ENCODE assay signal across 2 cellular contexts in genomic region chr20:59193325-59193724, GRCh38.
TF ChIP-seq lines count a peak whose summit lies in the region.

No MANE protein-coding gene starts in this region.

TF ChIP-seq in H1, 55 proteins besides CTCF, POLR2A, EP300 and RAD21:
- TF ChIP-seq, protein P1, sequence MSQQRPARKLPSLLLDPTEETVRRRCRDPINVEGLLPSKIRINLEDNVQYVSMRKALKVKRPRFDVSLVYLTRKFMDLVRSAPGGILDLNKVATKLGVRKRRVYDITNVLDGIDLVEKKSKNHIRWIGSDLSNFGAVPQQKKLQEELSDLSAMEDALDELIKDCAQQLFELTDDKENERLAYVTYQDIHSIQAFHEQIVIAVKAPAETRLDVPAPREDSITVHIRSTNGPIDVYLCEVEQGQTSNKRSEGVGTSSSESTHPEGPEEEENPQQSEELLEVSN (IDR thresholded peaks at IDR 0.05), result no peak
- no peak for TF ChIP-seq POLR2AphosphoS5 (IDR thresholded peaks at IDR 0.05; ENCODE audit: low read depth, low read length)
- no peak for TF ChIP-seq NRF1 (IDR thresholded peaks at IDR 0.05; ENCODE audit: low read depth, low read length)
- TF ChIP-seq RFX5 (IDR thresholded peaks at IDR 0.05; ENCODE audit: borderline replicate concordance, low read depth, low read length), result no peak
- no peak for TF ChIP-seq SP4 (IDR thresholded peaks at IDR 0.05; ENCODE audit: low read length)
- no peak for TF ChIP-seq EZH2 (IDR thresholded peaks at IDR 0.05; ENCODE audit: low read depth, low read length, severe bottlenecking)
- no peak for TF ChIP-seq HDAC6 (IDR thresholded peaks at IDR 0.05; ENCODE audit: low read depth, low read length)
- no peak for TF ChIP-seq FOSL1 (IDR thresholded peaks at IDR 0.05; ENCODE audit: insufficient read depth, low read depth, low read length)
- TF ChIP-seq GTF2F1 (IDR thresholded peaks at IDR 0.05; ENCODE audit: borderline replicate concordance, low read depth, low read length), result no peak
- no peak for TF ChIP-seq SUZ12 (IDR thresholded peaks at IDR 0.05; ENCODE audit: low read length)
- TF ChIP-seq SIX5 (IDR thresholded peaks at IDR 0.05; ENCODE audit: low read depth, low read length), result no peak
- no peak for TF ChIP-seq BCL11A (IDR thresholded peaks at IDR 0.05; ENCODE audit: low read depth in 2 of 2, low read length in 2 of 2)
TF ChIP-seq in H1: peak in this region for 0.

TF ChIP-seq in SK-N-SH treated with all-trans-retinoic acid at 6 μM for 48 hours, 23 proteins besides CTCF, POLR2A, EP300 and RAD21:
- TF ChIP-seq ZNF565 (CRISPR knock-in tag; conservative IDR thresholded peaks at IDR 0.05; ENCODE audit: low read depth), result no peak
- TF ChIP-seq SNAI2 (CRISPR knock-in tag; IDR thresholded peaks at IDR 0.05), result no peak
- no peak for TF ChIP-seq ZFP30 (CRISPR knock-in tag; IDR thresholded peaks at IDR 0.05)
- TF ChIP-seq POU6F1 (CRISPR knock-in tag; IDR thresholded peaks at IDR 0.05; ENCODE audit: borderline replicate concordance, low read depth), result no peak
- no peak for TF ChIP-seq ZC3H10 (CRISPR knock-in tag; IDR thresholded peaks at IDR 0.05)
- no peak for TF ChIP-seq TOX (CRISPR knock-in tag; IDR thresholded peaks at IDR 0.05; ENCODE audit: borderline replicate concordance)
- TF ChIP-seq ZNF8 (CRISPR knock-in tag; IDR thresholded peaks at IDR 0.05), result no peak
- no peak for TF ChIP-seq BACH2 (CRISPR knock-in tag; IDR thresholded peaks at IDR 0.05; ENCODE audit: borderline replicate concordance)
- TF ChIP-seq ARNTL (CRISPR knock-in tag; IDR thresholded peaks at IDR 0.05; ENCODE audit: borderline replicate concordance, low read depth), result no peak
